26 cellular contexts compared by ENCODE assay signal in genomic region chr17:31916496-31917064, GRCh38. TPM values are rescaled to one million over a fixed set of nuclear protein-coding genes. Genes with fewer than 3 reads are reported as not detected.
DNase-seq lines count a peak whose midpoint lies in the region; ATAC-seq, FAIRE-seq and TF ChIP-seq lines count a peak whose summit lies in the region.
"Had no signal": no experiment of that assay in that cellular context is flagged by ENCODE, and none has a peak within 500 bp of the region (broad histone marks: within the 10 kb centered on the region; RNA-seq: fewer than 3 reads in every experiment).

No MANE protein-coding gene starts in this region.

- no peak overlapping the region for H3K4me3 Mint-ChIP-seq in osteocyte (ENCODE audit: unreplicated experiment)
- H3K4me3 Mint-ChIP-seq: activated naive CD8-positive, alpha-beta T cell treated with anti-CD3 and anti-CD28 coated beads, Interleukin-2, amount 10 ng/mL, durations not matched to agents 7 days and 5 days; memory B cell; type B pancreatic cell had no signal

- H3K4me3 ChIP-seq in right lobe of liver (peak overlapping the region in 2 of 3 donors; percentile 16 to 43), HepG2 (replicated peaks in 1 of 3; ENCODE audit: insufficient read depth in 1 of 3, low read depth in 2 of 3, low read length in 3 of 3) (no peak overlapping the region), A673 (ENCODE audit: low read depth, low read length, poor library complexity, severe bottlenecking) (no peak overlapping the region)
- H3K4me3 ChIP-seq: A549 had no signal

- no peak for FAIRE-seq in HepG2 (lab: Jason Lieb, UNC)
- FAIRE-seq: A549, G401.6, kidney had no signal

- H3K4me1 ChIP-seq in right lobe of liver (peaks cover 0 to 4% (median 0%) of the 10 kb centered on the region in 4 donors), HepG2 (ENCODE audit: insufficient read depth, low read length) (peaks cover 25% of the 10 kb centered on the region; the same call in 1 of the 2 replicates), A673 (ENCODE audit: insufficient read depth, low read length, poor library complexity, severe bottlenecking) (no peaks in the 10 kb centered on the region)
- H3K4me1 ChIP-seq: BE2C had no signal

- H3K27me3 ChIP-seq in right lobe of liver (no peaks in the 10 kb centered on the region), HepG2 (ENCODE audit: control insufficient read depth in 1 of 2, insufficient read depth in 2 of 2, low read length in 2 of 2) (no peaks in the 10 kb centered on the region; a peak in 1 of 5 replicates), A673 (replicated peaks; ENCODE audit: insufficient read depth, low read depth, low read length, poor library complexity) (no peaks in the 10 kb centered on the region)
- H3K27me3 ChIP-seq: BE2C had no signal

- H3K79me2 ChIP-seq in HepG2 (ENCODE audit: insufficient read depth, low read length): no peaks in the 10 kb centered on the region

- 74% methylated on average over 13 of the region's 36 CpGs for WGBS in right lobe of liver (ENCODE audit: insufficient coverage, low coverage, low lambda C conversion rate, missing lambda C conversion rate)
- 86% methylated on average over 32 of the region's 36 CpGs for WGBS in HepG2 (ENCODE audit: low lambda C conversion rate)

- TF ChIP-seq POLR2A in right lobe of liver (IDR thresholded peaks at IDR 0.05) (no peak), HepG2 (IDR thresholded peaks at IDR 0.05; ENCODE audit: insufficient read depth in 1 of 2, low read depth in 2 of 2, low read length in 2 of 2) (no peak)

- H3K4me1 Mint-ChIP-seq in osteocyte (ENCODE audit: unreplicated experiment): peaks cover 29% of the 10 kb centered on the region
- H3K4me1 Mint-ChIP-seq: memory B cell had no signal

- no peaks in the 10 kb centered on the region for H3K27me3 Mint-ChIP-seq in osteocyte (ENCODE audit: unreplicated experiment)
- H3K27me3 Mint-ChIP-seq: type B pancreatic cell had no signal

- TF ChIP-seq CTCF in right lobe of liver (IDR thresholded peaks at IDR 0.05): no peak
- no peak for TF ChIP-seq CTCF in HepG2 (CRISPR knock-in tag; IDR thresholded peaks at IDR 0.05)
- no peak for TF ChIP-seq CTCF in osteocyte (IDR thresholded peaks at IDR 0.05)
- TF ChIP-seq CTCF in A673 (conservative IDR thresholded peaks at IDR 0.05; ENCODE audit: low read depth, low read length): no peak

- no peak for DNase-seq in right lobe of liver
- DNase-seq in HepG2 (ENCODE audit: low spot score): no peak
- DNase-seq in osteocyte (ENCODE audit: extremely low spot score, unreplicated experiment): peak; percentile 82
- no peak for DNase-seq in A673 (ENCODE audit: low spot score)
- no peak for DNase-seq in amygdala (lab: John Stamatoyannopoulos, UW)
- DNase-seq in HPDE6-E6E7 (ENCODE audit: extremely low spot score): no peak
- DNase-seq: BE2C; cerebellar nuclear complex; effector CD4-positive, alpha-beta T cell; kidney; NCI-H1436 treated with DMSO at 0.1 percent for 48 hours; nucleus accumbens; PC-3; stimulated activated CD4-positive, alpha-beta T cell treated with anti-CD3 and anti-CD28 coated beads, Interleukin-4, amount 100 ng/mL, for 4 hours; stimulated activated naive CD4-positive, alpha-beta T cell treated with Interleukin-2 at 50 U/mL for 16 hours had no signal

- no peaks in the 10 kb centered on the region for H3K9me3 Mint-ChIP-seq in osteocyte (ENCODE audit: unreplicated experiment)
- H3K9me3 Mint-ChIP-seq: activated naive CD8-positive, alpha-beta T cell treated with anti-CD3 and anti-CD28 coated beads, Interleukin-2, amount 10 ng/mL, durations not matched to agents 7 days and 5 days; activated T-helper 2 cell treated with anti-CD3 and anti-CD28 coated beads, Interferon-gamma antibody, Interleukin-2, Interleukin-4, amounts not matched to agents 10 μg/mL and 5 μg/mL and 100 μg/mL, durations not matched to agents 14 hours and 24 hours and 36 hours; memory B cell; type B pancreatic cell had no signal

- TF ChIP-seq EP300 in HepG2 (IDR thresholded peaks at IDR 0.05; ENCODE audit: low read depth in 2 of 2, low read length in 2 of 2) (no peak), HepG2 (CRISPR knock-in tag; IDR thresholded peaks at IDR 0.05; ENCODE audit: borderline replicate concordance) (no peak)

- no peak overlapping the region for H3K9ac ChIP-seq in HepG2 (ENCODE audit: insufficient read depth, low read depth, low read length)

- H3K9me3 ChIP-seq in right lobe of liver (no peaks in the 10 kb centered on the region), HepG2 (ENCODE audit: low read length) (no peaks in the 10 kb centered on the region), A673 (ENCODE audit: low read depth, low read length, poor library complexity, severe bottlenecking) (no peaks in the 10 kb centered on the region)
- H3K9me3 ChIP-seq: A549, BE2C, gastroesophageal sphincter had no signal

- CTCF ChIA-PET in HepG2 (lab: Yijun Ruan, JAX; ENCODE audit: low intra/inter-chr PET ratio, low total read pairs) (no interaction called here), A673 (lab: Charles Lee) (no interaction called here)

- H3K27ac ChIP-seq in right lobe of liver (no peak overlapping the region), HepG2 (ENCODE audit: extremely low read length, insufficient read depth, low read length) (no peak overlapping the region), A673 (ENCODE audit: low read depth, low read length, poor library complexity, severe bottlenecking) (no peak overlapping the region)
- H3K27ac ChIP-seq: A549, gastroesophageal sphincter, VCaP had no signal

- TF ChIP-seq RAD21 in HepG2 (CRISPR knock-in tag; IDR thresholded peaks at IDR 0.05): no peak

- no peak overlapping the region for H2AFZ ChIP-seq in HepG2 (ENCODE audit: low read length)

- no peaks in the 10 kb centered on the region for H3K36me3 Mint-ChIP-seq in osteocyte (ENCODE audit: unreplicated experiment)
- H3K36me3 Mint-ChIP-seq: activated naive CD8-positive, alpha-beta T cell treated with anti-CD3 and anti-CD28 coated beads, Interleukin-2, amount 10 ng/mL, durations not matched to agents 7 days and 5 days; type B pancreatic cell had no signal

- in situ Hi-C loops in HepG2 (cut with HindIII; ENCODE audit: extremely low pct_ligation_motif_present, low pct_unique_long_range_greater_than_20kb): no loop called here

- ATAC-seq in right lobe of liver (peak in 1 of 4 donors; percentile 50), HepG2 (no peak), esophagus mucosa (peak; percentile 42), HG02870 (IDR thresholded peaks at IDR 0.05; ENCODE audit: unreplicated experiment) (no peak)
- ATAC-seq: gastroesophageal sphincter, PC-3, Right ventricle myocardium inferior had no signal

- BruUV-seq in HepG2 (replicated peaks; lab: Mats Ljungman, UMichigan): no TSS peak
- BruUV-seq in A673 (replicated peaks; lab: Mats Ljungman, UMichigan): no TSS peak

- H3K4me2 ChIP-seq in HepG2 (ENCODE audit: low read depth, low read length): no peak overlapping the region
- H3K4me2 ChIP-seq: A549 had no signal

- POLR2A ChIA-PET in HepG2 (lab: Yijun Ruan, JAX): no interaction called here
- POLR2A ChIA-PET in A673 (lab: Charles Lee; ENCODE audit: low non-redundant PET): no interaction called here

- H3K36me3 ChIP-seq in right lobe of liver: no peaks in the 10 kb centered on the region
- no peaks in the 10 kb centered on the region for H3K36me3 ChIP-seq in HepG2 (replicated peaks in 1 of 2; ENCODE audit: control insufficient read depth in 1 of 2, insufficient read depth in 2 of 2, low read length in 2 of 2)
- H3K36me3 ChIP-seq in A673 (ENCODE audit: insufficient read depth, low read length, poor library complexity, severe bottlenecking): no peaks in the 10 kb centered on the region
- H3K36me3 ChIP-seq: BE2C, gastroesophageal sphincter had no signal

- H4K20me1 ChIP-seq in HepG2 (ENCODE audit: insufficient read depth, low read length): no peaks in the 10 kb centered on the region

- H3K27ac Mint-ChIP-seq in osteocyte (ENCODE audit: unreplicated experiment): no peak overlapping the region
- H3K27ac Mint-ChIP-seq: activated naive CD8-positive, alpha-beta T cell treated with anti-CD3 and anti-CD28 coated beads, Interleukin-2, amount 10 ng/mL, durations not matched to agents 7 days and 5 days; activated T-helper 2 cell treated with anti-CD3 and anti-CD28 coated beads, Interferon-gamma antibody, Interleukin-2, Interleukin-4, amounts not matched to agents 10 μg/mL and 5 μg/mL and 100 μg/mL, durations not matched to agents 14 hours and 24 hours and 36 hours; memory B cell; type B pancreatic cell had no signal

- intact Hi-C loops in right lobe of liver (cut with DNase I): no loop called here
- intact Hi-C loops in HepG2 (cut with micrococcal nuclease; ENCODE audit: unreplicated experiment): no loop called here
- intact Hi-C loops in A673 (cut with micrococcal nuclease; ENCODE audit: unreplicated experiment): no loop called here

RNA-seq across cellular contexts. Expression of gene UTP6, which starts 15.1 kb away (rescaled TPM):
- total RNA-seq in right lobe of liver: 10 to 100 TPM; 16.5 to 26.1 (median 22.2) TPM
- total RNA-seq in HepG2 (2016; rRNA removed; fragmentation: Illumina TruSeq; extraction: Trizol): 93.7 and 162 TPM in 2 replicates
- total RNA-seq in HepG2 (2016; cell fraction: cytosol; rRNA removed; fragmentation: Illumina TruSeq; extraction: Trizol; ENCODE audit: low read depth): 9.1 and 11.1 TPM in 2 replicates
- 99.4 and 154 TPM in 2 replicates for total RNA-seq in HepG2 (2016; cell fraction: insoluble cytoplasmic fraction; rRNA removed; fragmentation: Illumina TruSeq; extraction: Trizol)
- 18.3 and 28.4 TPM in 2 replicates for total RNA-seq in HepG2 (2016; cell fraction: membrane; rRNA removed; fragmentation: Illumina TruSeq; extraction: Trizol)
- 53.4 and 68.3 TPM in 2 replicates for total RNA-seq in HepG2 (2016; cell fraction: nucleus; rRNA removed; fragmentation: Illumina TruSeq; extraction: Trizol)
- 19.6 and 27.3 TPM in 2 replicates for polyA plus RNA-seq in HepG2 (2011; rRNA removed)
- polyA plus RNA-seq in HepG2 (2011; cell fraction: cytosol; rRNA removed): 5.3 and 10.8 TPM in 2 replicates
- polyA plus RNA-seq in HepG2 (2011; cell fraction: nucleus; rRNA removed): 10.4 and 19.6 TPM in 2 replicates
- 55.1 and 58.2 TPM in 2 replicates for polyA plus RNA-seq in HepG2 (2012)
- 10.9 and 11.2 TPM in 2 replicates for polyA plus RNA-seq in HepG2 (2016; cell fraction: cytosol; fragmentation: Illumina TruSeq; extraction: Trizol; ENCODE audit: low read depth)
- 125 and 141 TPM in 2 replicates for polyA plus RNA-seq in HepG2 (2016; cell fraction: insoluble cytoplasmic fraction; fragmentation: Illumina TruSeq; extraction: Trizol; ENCODE audit: low read depth)
- polyA plus RNA-seq in HepG2 (2016; cell fraction: membrane; fragmentation: Illumina TruSeq; extraction: Trizol; ENCODE audit: low read depth): 11.9 and 16.3 TPM in 2 replicates
- 109 and 112 TPM in 2 replicates for polyA plus RNA-seq in HepG2 (2016; cell fraction: nucleus; fragmentation: Illumina TruSeq; extraction: Trizol; ENCODE audit: insufficient read depth, low read depth)
- polyA minus RNA-seq in HepG2 (2011; rRNA and poly(A)+ RNA removed; ENCODE audit: low replicate concordance): 3.3 and 9.7 TPM in 2 replicates
- 9.6 and 15.2 TPM in 2 replicates for polyA minus RNA-seq in HepG2 (2011; cell fraction: cytosol; rRNA and poly(A)+ RNA removed)
- polyA minus RNA-seq in HepG2 (2011; cell fraction: nucleus; rRNA and poly(A)+ RNA removed): 21.0 and 21.1 TPM in 2 replicates
- total RNA-seq in esophagus mucosa: 39.9 TPM
- total RNA-seq in osteocyte: 74.3 and 77.0 TPM in 2 replicates
- 57.3 and 64.4 TPM in 2 replicates for total RNA-seq in A673 (2021)

RNA-seq across cellular contexts. Expression of gene SUZ12, which starts 20.2 kb away (rescaled TPM):
- total RNA-seq in right lobe of liver (10 to 100 TPM in 4 of 6 experiments, 1 to 10 TPM in 2; 8.0 to 12.1 (median 10.6) TPM), HepG2 (2016; rRNA removed; fragmentation: Illumina TruSeq; extraction: Trizol) (11.7 and 30.2 TPM in 2 replicates), esophagus mucosa (16.4 TPM), osteocyte (25.4 and 27.5 TPM in 2 replicates), A673 (2021) (29.9 and 31.5 TPM in 2 replicates)
- 7.4 and 7.7 TPM in 2 replicates for total RNA-seq in HepG2 (2016; cell fraction: cytosol; rRNA removed; fragmentation: Illumina TruSeq; extraction: Trizol; ENCODE audit: low read depth)
- 10.5 and 28.9 TPM in 2 replicates for total RNA-seq in HepG2 (2016; cell fraction: insoluble cytoplasmic fraction; rRNA removed; fragmentation: Illumina TruSeq; extraction: Trizol)
- total RNA-seq in HepG2 (2016; cell fraction: membrane; rRNA removed; fragmentation: Illumina TruSeq; extraction: Trizol): 16.1 and 17.6 TPM in 2 replicates
- 22.3 and 24.9 TPM in 2 replicates for total RNA-seq in HepG2 (2016; cell fraction: nucleus; rRNA removed; fragmentation: Illumina TruSeq; extraction: Trizol)
- 11.8 and 15.6 TPM in 2 replicates for polyA plus RNA-seq in HepG2 (2011; rRNA removed)
- 4.5 and 7.2 TPM in 2 replicates for polyA plus RNA-seq in HepG2 (2011; cell fraction: cytosol; rRNA removed)
- 9.8 and 11.1 TPM in 2 replicates for polyA plus RNA-seq in HepG2 (2011; cell fraction: nucleus; rRNA removed)
- 16.2 and 20.5 TPM in 2 replicates for polyA plus RNA-seq in HepG2 (2012)
- polyA plus RNA-seq in HepG2 (2016; cell fraction: cytosol; fragmentation: Illumina TruSeq; extraction: Trizol; ENCODE audit: low read depth): 2.2 and 2.7 TPM in 2 replicates
- 36.4 and 36.6 TPM in 2 replicates for polyA plus RNA-seq in HepG2 (2016; cell fraction: insoluble cytoplasmic fraction; fragmentation: Illumina TruSeq; extraction: Trizol; ENCODE audit: low read depth)
- 11.8 and 14.7 TPM in 2 replicates for polyA plus RNA-seq in HepG2 (2016; cell fraction: membrane; fragmentation: Illumina TruSeq; extraction: Trizol; ENCODE audit: low read depth)
- polyA plus RNA-seq in HepG2 (2016; cell fraction: nucleus; fragmentation: Illumina TruSeq; extraction: Trizol; ENCODE audit: insufficient read depth, low read depth): 36.8 and 40.9 TPM in 2 replicates
- polyA minus RNA-seq in HepG2 (2011; rRNA and poly(A)+ RNA removed; ENCODE audit: low replicate concordance): 4.7 and 13.3 TPM in 2 replicates
- 11.4 and 15.0 TPM in 2 replicates for polyA minus RNA-seq in HepG2 (2011; cell fraction: cytosol; rRNA and poly(A)+ RNA removed)
- polyA minus RNA-seq in HepG2 (2011; cell fraction: nucleus; rRNA and poly(A)+ RNA removed): 18.2 and 20.6 TPM in 2 replicates

RNA-seq across cellular contexts. Expression of gene COPRS, which starts 57.5 kb away (rescaled TPM):
- total RNA-seq in right lobe of liver (10 to 100 TPM; 17.1 to 49.4 (median 24.0) TPM), HepG2 (2016; rRNA removed; fragmentation: Illumina TruSeq; extraction: Trizol) (93.8 and 98.3 TPM in 2 replicates), esophagus mucosa (18.8 TPM), osteocyte (51.2 and 52.9 TPM in 2 replicates), A673 (2021) (33.3 and 34.4 TPM in 2 replicates)
- 118 and 126 TPM in 2 replicates for total RNA-seq in HepG2 (2016; cell fraction: cytosol; rRNA removed; fragmentation: Illumina TruSeq; extraction: Trizol; ENCODE audit: low read depth)
- 95.1 and 104 TPM in 2 replicates for total RNA-seq in HepG2 (2016; cell fraction: insoluble cytoplasmic fraction; rRNA removed; fragmentation: Illumina TruSeq; extraction: Trizol)
- total RNA-seq in HepG2 (2016; cell fraction: membrane; rRNA removed; fragmentation: Illumina TruSeq; extraction: Trizol): 137 and 150 TPM in 2 replicates
- 31.9 and 32.6 TPM in 2 replicates for total RNA-seq in HepG2 (2016; cell fraction: nucleus; rRNA removed; fragmentation: Illumina TruSeq; extraction: Trizol)
- 19.5 and 22.7 TPM in 2 replicates for polyA plus RNA-seq in HepG2 (2011; rRNA removed)
- polyA plus RNA-seq in HepG2 (2011; cell fraction: cytosol; rRNA removed): 26.8 and 28.8 TPM in 2 replicates
- 7.9 and 9.7 TPM in 2 replicates for polyA plus RNA-seq in HepG2 (2011; cell fraction: nucleus; rRNA removed)
- 30.5 and 39.3 TPM in 2 replicates for polyA plus RNA-seq in HepG2 (2012)
- polyA plus RNA-seq in HepG2 (2016; cell fraction: cytosol; fragmentation: Illumina TruSeq; extraction: Trizol; ENCODE audit: low read depth): 114 and 127 TPM in 2 replicates
- 98.1 and 98.9 TPM in 2 replicates for polyA plus RNA-seq in HepG2 (2016; cell fraction: insoluble cytoplasmic fraction; fragmentation: Illumina TruSeq; extraction: Trizol; ENCODE audit: low read depth)
- 120 and 125 TPM in 2 replicates for polyA plus RNA-seq in HepG2 (2016; cell fraction: membrane; fragmentation: Illumina TruSeq; extraction: Trizol; ENCODE audit: low read depth)
- 56.8 and 64.5 TPM in 2 replicates for polyA plus RNA-seq in HepG2 (2016; cell fraction: nucleus; fragmentation: Illumina TruSeq; extraction: Trizol; ENCODE audit: insufficient read depth, low read depth)
- polyA minus RNA-seq in HepG2 (2011; rRNA and poly(A)+ RNA removed; ENCODE audit: low replicate concordance): 14.1 and 34.1 TPM in 2 replicates
- polyA minus RNA-seq in HepG2 (2011; cell fraction: cytosol; rRNA and poly(A)+ RNA removed): 10.8 and 11.9 TPM in 2 replicates
- 4.9 and 5.5 TPM in 2 replicates for polyA minus RNA-seq in HepG2 (2011; cell fraction: nucleus; rRNA and poly(A)+ RNA removed)

Comparison
In these comparisons a context has a peak if more than half of its experiments do, and no peak if none do; other contexts are left out.
1. H3K4me3 ChIP-seq: peak in right lobe of liver (2 of 3); none in HepG2 (0 of 3) and A673 (single experiment).